ENCODE assay signal across 16 cellular contexts in genomic region chr19:52621376-52621775, GRCh38. TPM values are rescaled to one million over a fixed set of nuclear protein-coding genes. Genes with fewer than 3 reads are reported as not detected.
DNase-seq lines count a peak whose midpoint lies in the region; ATAC-seq lines count a peak whose summit lies in the region.
"Had no signal": no experiment of that assay in that cellular context is flagged by ENCODE, and none has a peak within 500 bp of the region (broad histone marks: within the 10 kb centered on the region; RNA-seq: fewer than 3 reads in every experiment).

No MANE protein-coding gene starts in this region.

- no peak overlapping the region for H3K4me3 Mint-ChIP-seq in activated CD4-positive, alpha-beta T cell treated with anti-CD3 and anti-CD28 coated beads for 36 hours
- no peak overlapping the region for H3K4me3 Mint-ChIP-seq in activated naive CD8-positive, alpha-beta T cell
- no peak overlapping the region for H3K4me3 Mint-ChIP-seq in stimulated activated naive B cell treated with anti-CD40 and anti-IgM and Interleukin-4, amounts not matched to agents 10 μg/mL and 1 μg/mL and 100 μg/mL, for 72 hours
- H3K4me3 Mint-ChIP-seq: GM23338 had no signal

- H3K36me3 Mint-ChIP-seq in activated CD4-positive, alpha-beta T cell treated with anti-CD3 and anti-CD28 coated beads for 36 hours (ENCODE audit: low read depth), result peaks cover 33% of the 10 kb centered on the region
- peaks cover 46% of the 10 kb centered on the region for H3K36me3 Mint-ChIP-seq in activated naive CD8-positive, alpha-beta T cell
- peaks cover 47 to 63% of the 10 kb centered on the region in 2 donors for H3K36me3 Mint-ChIP-seq in stimulated activated naive B cell treated with anti-CD40 and anti-IgM and Interleukin-4, amounts not matched to agents 10 μg/mL and 1 μg/mL and 100 μg/mL, for 72 hours

- intact Hi-C loops in activated CD4-positive, alpha-beta T cell treated with anti-CD3 and anti-CD28 coated beads for 36 hours (cut with DNase I, micrococcal nuclease), result no loop called here

- H3K27ac Mint-ChIP-seq in activated CD4-positive, alpha-beta T cell treated with anti-CD3 and anti-CD28 coated beads for 36 hours, result peak overlapping the region; percentile 2
- H3K27ac Mint-ChIP-seq in activated naive CD8-positive, alpha-beta T cell, result peak overlapping the region; percentile 7
- peak overlapping the region; percentile 81 for H3K27ac Mint-ChIP-seq in stimulated activated naive B cell treated with anti-CD40 and anti-IgM and Interleukin-4, amounts not matched to agents 10 μg/mL and 1 μg/mL and 100 μg/mL, for 72 hours
- H3K27ac Mint-ChIP-seq: GM23338 had no signal

- ATAC-seq in activated CD4-positive, alpha-beta T cell treated with anti-CD3 and anti-CD28 coated beads for 36 hours, result no peak
- ATAC-seq in stimulated activated naive B cell treated with anti-CD40 and anti-IgM and Interleukin-4, amounts not matched to agents 10 μg/mL and 1 μg/mL and 100 μg/mL, for 72 hours (replicated peaks), result peak; percentile 79 to 86
- ATAC-seq in GM21367 (IDR thresholded peaks at IDR 0.05; ENCODE audit: unreplicated experiment) (no peak), HG03354 (IDR thresholded peaks at IDR 0.05; ENCODE audit: poor library complexity, severe bottlenecking, unreplicated experiment) (no peak)
- ATAC-seq: GM23338, Panc1, Right ventricle myocardium inferior had no signal

- DNase-seq in activated CD4-positive, alpha-beta T cell treated with anti-CD3 and anti-CD28 coated beads for 36 hours, result no peak
- no peak for DNase-seq in activated CD4-positive, alpha-beta T cell treated with anti-CD3 and anti-CD28 coated beads for 4 hours
- peak; percentile 18 for DNase-seq in mesenteric fat pad (ENCODE audit: low spot score)
- DNase-seq in stimulated activated naive B cell treated with anti-CD40 and anti-IgM and Interleukin-4, amounts not matched to agents 10 μg/mL and 1 μg/mL and 100 μg/mL, for 72 hours, result no peak
- DNase-seq in stimulated activated CD4-positive, alpha-beta T cell treated with anti-CD3 and anti-CD28 coated beads, Interleukin-12 subunit alpha, Interleukin-12 subunit beta, amount 100 ng/mL, for 4 hours, result no peak
- DNase-seq: KG1, NCI-H1092 treated with DMSO at 0.1 percent for 48 hours, NCI-H1694 treated with DMSO at 0.1 percent for 48 hours, NCI-H446, NCI-H748 treated with DMSO at 0.1 percent for 48 hours had no signal

- peaks cover 6% of the 10 kb centered on the region for H3K4me1 Mint-ChIP-seq in activated CD4-positive, alpha-beta T cell treated with anti-CD3 and anti-CD28 coated beads for 36 hours
- H3K4me1 Mint-ChIP-seq in activated naive CD8-positive, alpha-beta T cell (ENCODE audit: low read depth), result peaks cover 14% of the 10 kb centered on the region
- H3K4me1 Mint-ChIP-seq in stimulated activated naive B cell treated with anti-CD40 and anti-IgM and Interleukin-4, amounts not matched to agents 10 μg/mL and 1 μg/mL and 100 μg/mL, for 72 hours, result peaks cover 17 to 20% of the 10 kb centered on the region in 2 donors
- H3K4me1 Mint-ChIP-seq: GM23338 had no signal

- peaks cover 26% of the 10 kb centered on the region for H3K9me3 Mint-ChIP-seq in activated CD4-positive, alpha-beta T cell treated with anti-CD3 and anti-CD28 coated beads for 36 hours (ENCODE audit: low read depth)
- peaks cover 5% of the 10 kb centered on the region for H3K9me3 Mint-ChIP-seq in activated naive CD8-positive, alpha-beta T cell (ENCODE audit: low read depth)
- H3K9me3 Mint-ChIP-seq in stimulated activated naive B cell treated with anti-CD40 and anti-IgM and Interleukin-4, amounts not matched to agents 10 μg/mL and 1 μg/mL and 100 μg/mL, for 72 hours, result peaks cover 5 to 14% of the 10 kb centered on the region in 2 donors

- POLR2A ChIA-PET in activated CD4-positive, alpha-beta T cell treated with anti-CD3 and anti-CD28 coated beads for 36 hours (lab: Charles Lee), result no interaction called here

- CTCF ChIA-PET in activated CD4-positive, alpha-beta T cell treated with anti-CD3 and anti-CD28 coated beads for 36 hours (lab: Charles Lee), result no interaction called here

- no peaks in the 10 kb centered on the region for H3K27me3 Mint-ChIP-seq in activated CD4-positive, alpha-beta T cell treated with anti-CD3 and anti-CD28 coated beads for 36 hours
- no peaks in the 10 kb centered on the region for H3K27me3 Mint-ChIP-seq in activated naive CD8-positive, alpha-beta T cell
- no peaks in the 10 kb centered on the region for H3K27me3 Mint-ChIP-seq in stimulated activated naive B cell treated with anti-CD40 and anti-IgM and Interleukin-4, amounts not matched to agents 10 μg/mL and 1 μg/mL and 100 μg/mL, for 72 hours

RNA-seq across cellular contexts. Expression of gene ZNF83, which starts 16.8 kb away (rescaled TPM):
- 10 to 100 TPM; 23.8 to 27.5 TPM for total RNA-seq in activated CD4-positive, alpha-beta T cell treated with anti-CD3 and anti-CD28 coated beads for 36 hours
- 30.0 TPM for total RNA-seq in mesenteric fat pad

RNA-seq across cellular contexts. Expression of gene ZNF701, which starts 51.3 kb away (rescaled TPM):
- 10 to 100 TPM; 19.0 to 21.5 TPM for total RNA-seq in activated CD4-positive, alpha-beta T cell treated with anti-CD3 and anti-CD28 coated beads for 36 hours
- total RNA-seq in mesenteric fat pad, result 11.2 TPM

Comparison
In these comparisons a context has a peak if more than half of its experiments do, and no peak if none do; other contexts are left out.
1. ATAC-seq: peak in stimulated activated naive B cell treated with anti-CD40 and anti-IgM and Interleukin-4, amounts not matched to agents 10 μg/mL and 1 μg/mL and 100 μg/mL, for 72 hours (2 of 2); none in activated CD4-positive, alpha-beta T cell treated with anti-CD3 and anti-CD28 coated beads for 36 hours (single experiment), GM21367 (single experiment) and HG03354 (single experiment).
2. H3K27ac Mint-ChIP-seq: peak in every context shown above with its lines; median percentile 81 in stimulated activated naive B cell treated with anti-CD40 and anti-IgM and Interleukin-4, amounts not matched to agents 10 μg/mL and 1 μg/mL and 100 μg/mL, for 72 hours; 7 in activated naive CD8-positive, alpha-beta T cell; 2 in activated CD4-positive, alpha-beta T cell treated with anti-CD3 and anti-CD28 coated beads for 36 hours.